ENCODE assay signal across 8 cellular contexts in genomic region chr3:9986230-9986725, GRCh38. TPM values are rescaled to one million over a fixed set of nuclear protein-coding genes. Genes with fewer than 3 reads are reported as not detected.
DNase-seq lines count a peak whose midpoint lies in the region; ATAC-seq, FAIRE-seq and TF ChIP-seq lines count a peak whose summit lies in the region.

No MANE protein-coding gene starts in this region.

- peak overlapping the region; percentile 81 for H3K27ac ChIP-seq in C4-2B

- DNase-seq in central memory CD8-positive, alpha-beta T cell (ENCODE audit: low spot score in 2 of 2): no peak
- DNase-seq in NCI-H2029 treated with DMSO at 0.1 percent for 48 hours (lab: John Stamatoyannopoulos, UW) (no peak), H54 (ENCODE audit: insufficient read length, low spot score) (no peak)
- DNase-seq in central memory CD4-positive, alpha-beta T cell: no peak

- H3K4me1 Mint-ChIP-seq in central memory CD8-positive, alpha-beta T cell: peaks cover 20% of the 10 kb centered on the region

- peak; percentile 26 for ATAC-seq in GM21360 (IDR thresholded peaks at IDR 0.05; ENCODE audit: unreplicated experiment)
- ATAC-seq in HG03575 (IDR thresholded peaks at IDR 0.05; ENCODE audit: extremely low read depth, insufficient number of reproducible peaks, low FRiP score, unreplicated experiment): peak; percentile 8
- peak; percentile 50 for ATAC-seq in central memory CD8-positive, alpha-beta T cell (replicated peaks; ENCODE audit: extremely low read depth, poor library complexity, severe bottlenecking)

- no peak for TF ChIP-seq CTCF in C4-2B (conservative IDR thresholded peaks at IDR 0.05)

- H3K36me3 Mint-ChIP-seq in central memory CD8-positive, alpha-beta T cell (ENCODE audit: insufficient read depth): peaks cover 24% of the 10 kb centered on the region

- H3K9me3 ChIP-seq in mononuclear cell (ENCODE audit: low read depth, low read length): no peaks in the 10 kb centered on the region

- H3K4me1 ChIP-seq in mononuclear cell (ENCODE audit: insufficient read depth, low read length): peaks cover 24% of the 10 kb centered on the region

- H3K27me3 ChIP-seq in mononuclear cell (ENCODE audit: insufficient read depth, low read length): no peaks in the 10 kb centered on the region

- H3K27me3 Mint-ChIP-seq in central memory CD8-positive, alpha-beta T cell: no peaks in the 10 kb centered on the region

- peak overlapping the region; percentile 72 for H3K4me3 ChIP-seq in mononuclear cell (ENCODE audit: low read length)

- TF ChIP-seq POLR2A in H54 (IDR thresholded peaks at IDR 0.05; ENCODE audit: low read depth, low read length): no peak

- peak overlapping the region; percentile 100 for H3K27ac Mint-ChIP-seq in central memory CD8-positive, alpha-beta T cell (ENCODE audit: low read depth)

- peak overlapping the region; percentile 93 for H3K4me3 Mint-ChIP-seq in central memory CD8-positive, alpha-beta T cell

- FAIRE-seq in H54 (lab: Jason Lieb, UNC): no peak

- H3K9me3 Mint-ChIP-seq in central memory CD8-positive, alpha-beta T cell: no peaks in the 10 kb centered on the region

RNA-seq across cellular contexts. Expression of gene EMC3, which starts 0.4 kb away (rescaled TPM):
- 77.1 TPM for total RNA-seq in mononuclear cell

RNA-seq across cellular contexts. Expression of gene PRRT3, which starts 34.1 kb away (rescaled TPM):
- 3.9 TPM for total RNA-seq in mononuclear cell

RNA-seq across cellular contexts. Expression of gene FANCD2, which starts 40.0 kb away (rescaled TPM):
- total RNA-seq in mononuclear cell: 15.7 TPM

RNA-seq across cellular contexts. Expression of gene CRELD1, which starts 52.6 kb away (rescaled TPM):
- total RNA-seq in mononuclear cell: 7.2 TPM
